Comparison of ENCODE assay signal across 8 cellular contexts in the genomic region with DNA sequence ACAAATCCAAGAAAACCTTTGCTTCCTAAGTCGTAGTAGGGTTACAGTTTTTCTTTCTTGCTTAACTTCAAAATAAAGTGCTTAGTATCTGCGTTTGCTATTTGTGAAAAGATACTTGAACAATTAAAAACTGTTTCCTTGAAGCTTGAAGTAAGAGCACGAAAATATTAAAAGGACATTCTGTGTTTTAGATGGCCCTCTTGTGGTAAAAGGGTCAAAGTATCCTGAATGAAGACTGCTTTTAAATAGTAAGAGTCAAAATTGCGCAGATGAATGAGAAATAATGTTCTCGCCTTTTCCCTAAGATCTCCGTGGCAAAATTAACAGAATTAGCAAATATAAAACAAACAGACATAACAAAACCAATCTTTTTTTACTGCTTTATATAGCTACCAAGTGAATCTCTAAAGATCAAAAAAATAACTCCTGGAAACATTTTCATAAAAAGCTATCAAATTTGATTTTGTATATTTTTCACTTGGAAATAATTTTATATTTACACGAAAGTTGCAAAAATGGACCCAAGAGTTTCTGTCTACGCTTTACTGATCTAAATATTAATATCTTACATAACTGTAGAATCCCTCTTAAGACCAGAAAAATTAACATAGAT.
DNase-seq lines count a peak whose midpoint lies in the region; ATAC-seq and TF ChIP-seq lines count a peak whose summit lies in the region.

No MANE protein-coding gene starts in this region.

- peak; percentile 48 to 72 for ATAC-seq in left cardiac atrium

- DNase-seq in AG08395 (ENCODE audit: low spot score) (peak; percentile 35), GM12864 (ENCODE audit: low read depth) (peak; percentile 26), NCI-H2081 treated with DMSO at 0.1 percent for 48 hours (lab: John Stamatoyannopoulos, UW) (peak; percentile 45), adipocyte (ENCODE audit: low read depth) (peak; percentile 83), left cardiac atrium (no peak), skeletal muscle cell (ENCODE audit: low read depth) (peak; percentile 15), cortex of kidney (lab: John Stamatoyannopoulos, UW) (no peak), hepatic stellate cell (ENCODE audit: low spot score) (no peak)

- peaks cover 32% of the 10 kb centered on the region for H3K4me1 ChIP-seq in adipocyte (ENCODE audit: control insufficient read depth, insufficient read depth, low read length)

- no peaks in the 10 kb centered on the region for H3K9me3 ChIP-seq in adipocyte (ENCODE audit: control insufficient read depth, low read length)

- H3K9ac ChIP-seq in adipocyte (ENCODE audit: low read length) = peak overlapping the region; percentile 48

- H3K27me3 ChIP-seq in adipocyte (replicated peaks; ENCODE audit: control insufficient read depth, insufficient read depth, low read length) = no peaks in the 10 kb centered on the region

- H3K36me3 ChIP-seq in adipocyte (ENCODE audit: control insufficient read depth, insufficient read depth, low read length, severe bottlenecking) = peaks cover 38% of the 10 kb centered on the region

- intact Hi-C loops in left cardiac atrium (cut with DNase I) = loop anchor here (5.0 to 10.0 kb wide), 4 partner anchors 172 to 259 kb away; no protein-coding TSS in a partner anchor

- TF ChIP-seq CTCF in GM12864 (IDR thresholded peaks at IDR 0.05; ENCODE audit: low read depth, low read length, missing control alignments) = peak; percentile 47

- H3K4me3 ChIP-seq in GM12864 (ENCODE audit: low read depth, low read length) (no peak overlapping the region), adipocyte (ENCODE audit: low read length) (no peak overlapping the region), skeletal muscle cell (ENCODE audit: low read depth, low read length) (no peak overlapping the region)

Comparison
In these comparisons a context has a peak if more than half of its experiments do, and no peak if none do; other contexts are left out.
1. DNase-seq: peak in AG08395 (single experiment), GM12864 (single experiment), NCI-H2081 treated with DMSO at 0.1 percent for 48 hours (single experiment), adipocyte (single experiment) and skeletal muscle cell (single experiment); none in left cardiac atrium (single experiment), cortex of kidney (single experiment) and hepatic stellate cell (single experiment).